In the genomic region with DNA sequence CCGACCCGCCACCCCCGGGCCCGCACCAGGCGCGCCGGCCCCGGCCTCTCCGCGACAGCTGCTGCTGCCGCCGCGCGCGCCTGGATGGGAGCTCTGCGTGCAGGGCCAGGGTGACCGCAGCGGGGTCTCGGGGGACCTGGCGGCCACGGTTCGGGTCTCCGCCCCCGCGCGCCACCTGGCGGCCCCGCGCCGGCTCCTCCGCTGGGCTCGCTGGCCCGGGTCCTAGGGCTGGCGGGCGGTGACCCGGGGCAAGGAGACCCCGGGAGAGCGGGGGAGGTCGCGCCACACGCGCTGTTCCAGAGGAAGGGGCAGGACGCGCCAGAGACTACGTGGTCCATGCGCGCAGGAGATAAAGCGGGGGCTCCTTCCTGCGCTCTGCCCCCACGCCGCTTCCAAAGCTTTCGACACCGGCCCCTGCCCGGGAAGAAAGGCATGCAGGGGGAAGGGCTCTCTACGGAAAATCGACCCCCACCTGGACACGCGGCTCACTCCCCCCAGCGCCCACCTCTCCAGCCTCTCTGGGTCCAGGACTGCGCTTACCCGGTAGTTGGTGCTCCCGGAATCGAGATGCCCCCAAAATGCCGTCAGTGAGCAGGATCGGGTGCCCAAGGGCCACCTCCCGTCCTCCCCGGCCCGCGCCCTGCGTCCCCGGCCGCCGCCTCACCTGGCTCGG, we compare ENCODE assay signal across 8 cellular contexts. TPM values are rescaled to one million over a fixed set of nuclear protein-coding genes. Genes with fewer than 3 reads are reported as not detected.
A peak's percentile ranks its signal among the peaks of the same experiment; 100 is the strongest.
DNase-seq lines count a peak whose midpoint lies in the region; ATAC-seq, FAIRE-seq and TF ChIP-seq lines count a peak whose summit lies in the region.

No MANE protein-coding gene starts in this region.

- TF ChIP-seq CTCF in A549 (IDR thresholded peaks at IDR 0.05) (peak; percentile 79), ascending aorta (IDR thresholded peaks at IDR 0.05) (no peak), kidney epithelial cell (IDR thresholded peaks at IDR 0.05; ENCODE audit: insufficient read depth, low read length, poor library complexity, severe bottlenecking) (no peak), tibial artery (IDR thresholded peaks at IDR 0.05) (no peak)

- H3K4me3 Mint-ChIP-seq in activated CD8-positive, alpha-beta memory T cell treated with anti-CD3 and anti-CD28 coated beads, Interleukin-2, amount 10 ng/mL, durations not matched to agents 7 days and 5 days: no peak overlapping the region

- no peaks in the 10 kb centered on the region for H3K36me3 Mint-ChIP-seq in activated CD8-positive, alpha-beta memory T cell treated with anti-CD3 and anti-CD28 coated beads, Interleukin-2, amount 10 ng/mL, durations not matched to agents 7 days and 5 days

- peak; percentile 37 to 80 for DNase-seq in A549 (ENCODE audit: low read depth in 1 of 2, low spot score in 1 of 2)
- peak; percentile 96 for DNase-seq in H7
- peak in 1 of 2 donors; percentile 53 for DNase-seq in ascending aorta (ENCODE audit: low spot score in 2 of 2)
- DNase-seq in kidney epithelial cell (ENCODE audit: low read depth): no peak
- DNase-seq in tibial artery: no peak
- no peak for DNase-seq in NCI-H226
- no peak for DNase-seq in GDM1 (lab: John Stamatoyannopoulos, UW)
- no peak for DNase-seq in activated CD8-positive, alpha-beta memory T cell treated with anti-CD3 and anti-CD28 coated beads, Interleukin-2, amount 10 ng/mL, durations not matched to agents 7 days and 5 days

- POLR2A ChIA-PET in A549 (lab: Yijun Ruan, JAX): interaction anchor here (1.0 to 3.3 kb wide), 4 partner anchors 11 to 197 kb away, joined by 3 to 29 read pairs (median 12); no protein-coding TSS in a partner anchor

- H3K9me3 ChIP-seq in A549: no peaks in the 10 kb centered on the region
- H3K9me3 ChIP-seq in ascending aorta: no peaks in the 10 kb centered on the region
- no peaks in the 10 kb centered on the region for H3K9me3 ChIP-seq in tibial artery

- H3K27me3 Mint-ChIP-seq in activated CD8-positive, alpha-beta memory T cell treated with anti-CD3 and anti-CD28 coated beads, Interleukin-2, amount 10 ng/mL, durations not matched to agents 7 days and 5 days: peaks cover 46% of the 10 kb centered on the region

- H3K4me1 ChIP-seq in A549 (peaks cover 32% of the 10 kb centered on the region), ascending aorta (peaks cover 14% of the 10 kb centered on the region in 2 donors), tibial artery (peaks cover 0 to 32% (median 28%) of the 10 kb centered on the region in 4 donors)

- H3K9me3 Mint-ChIP-seq in activated CD8-positive, alpha-beta memory T cell treated with anti-CD3 and anti-CD28 coated beads, Interleukin-2, amount 10 ng/mL, durations not matched to agents 7 days and 5 days (ENCODE audit: low read depth): no peaks in the 10 kb centered on the region

- 0% methylated on average over 1 of the region's 74 CpGs for WGBS in A549 (ENCODE audit: missing lambda C conversion rate)

- ATAC-seq in A549: peak; percentile 49 to 64
- no peak for ATAC-seq in activated CD8-positive, alpha-beta memory T cell treated with anti-CD3 and anti-CD28 coated beads, Interleukin-2, amount 10 ng/mL, durations not matched to agents 7 days and 5 days

- intact Hi-C loops in ascending aorta (cut with DNase I) (loop anchor here (5.0 kb wide), 1 partner anchor 45 kb away; no protein-coding TSS in a partner anchor), tibial artery (cut with DNase I; ENCODE audit: low total_unique reads) (no loop called here)

- CTCF ChIA-PET in A549 (lab: Yijun Ruan, JAX): interaction anchor here (0.5 to 6.2 kb wide), 43 partner anchors 11 to 1024 kb away, joined by 3 to 77 read pairs (median 4); no protein-coding TSS in a partner anchor
- CTCF ChIA-PET in activated CD8-positive, alpha-beta memory T cell treated with anti-CD3 and anti-CD28 coated beads, Interleukin-2, amount 10 ng/mL, durations not matched to agents 7 days and 5 days (lab: Charles Lee): no interaction called here

- H3K4me3 ChIP-seq in A549 (peak overlapping the region; percentile 99), H7 (ENCODE audit: insufficient read depth, low read depth, low read length) (peak overlapping the region; percentile 92), ascending aorta (peak overlapping the region; percentile 50 to 63), kidney epithelial cell (ENCODE audit: low read depth, low read length) (peak overlapping the region; percentile 56), tibial artery (peak overlapping the region; percentile 31 to 48)

- no peak for TF ChIP-seq POLR2A in A549 (IDR thresholded peaks at IDR 0.05; ENCODE audit: low read length)

- FAIRE-seq in A549 (lab: Jason Lieb, UNC): no peak

- H3K27me3 ChIP-seq in H7 (ENCODE audit: control insufficient read depth, insufficient read depth, low read length) (peaks cover 11% of the 10 kb centered on the region), ascending aorta (peaks cover 12% of the 10 kb centered on the region), kidney epithelial cell (ENCODE audit: control insufficient read depth, insufficient read depth, low read length) (no peaks in the 10 kb centered on the region), tibial artery (peaks cover 5 to 81% of the 10 kb centered on the region in 2 donors)

- peak overlapping the region; percentile 99 for H3K27ac ChIP-seq in A549
- no peak overlapping the region for H3K27ac ChIP-seq in ascending aorta
- H3K27ac ChIP-seq in tibial artery: no peak overlapping the region

- no peaks in the 10 kb centered on the region for H3K36me3 ChIP-seq in H7 (replicated peaks; ENCODE audit: control insufficient read depth, insufficient read depth, low read length)
- H3K36me3 ChIP-seq in ascending aorta: no peaks in the 10 kb centered on the region
- no peaks in the 10 kb centered on the region for H3K36me3 ChIP-seq in kidney epithelial cell (ENCODE audit: control insufficient read depth, insufficient read depth, low read length)
- H3K36me3 ChIP-seq in tibial artery: no peaks in the 10 kb centered on the region

- no peak for TF ChIP-seq EP300 in A549 (IDR thresholded peaks at IDR 0.05)

- H3K4me2 ChIP-seq in A549: peak overlapping the region; percentile 75

- no peaks in the 10 kb centered on the region for H3K4me1 Mint-ChIP-seq in activated CD8-positive, alpha-beta memory T cell treated with anti-CD3 and anti-CD28 coated beads, Interleukin-2, amount 10 ng/mL, durations not matched to agents 7 days and 5 days

- H3K27ac Mint-ChIP-seq in activated CD8-positive, alpha-beta memory T cell treated with anti-CD3 and anti-CD28 coated beads, Interleukin-2, amount 10 ng/mL, durations not matched to agents 7 days and 5 days: no peak overlapping the region

- peak; percentile 45 to 73; a peak in 4 of 5 replicates for TF ChIP-seq RAD21 in A549 (conservative IDR thresholded peaks at IDR 0.05 in 1 of 2, IDR thresholded peaks at IDR 0.05 in 1 of 2)

TF ChIP-seq in A549, 52 proteins besides CTCF, POLR2A, EP300 and RAD21:
- TF ChIP-seq EHMT2 (IDR thresholded peaks at IDR 0.05; ENCODE audit: low read depth) (no peak), SMC3 (IDR thresholded peaks at IDR 0.05) (peak; percentile 89)

RNA-seq across cellular contexts. Expression of a gene that starts 0.5 kb away (rescaled TPM):
- polyA plus RNA-seq in A549 (2011; rRNA removed) (7.6 and 15.6 TPM in 2 replicates), A549 (2017; fragmentation: RNase III; extraction: RNeasy Plus Mini Kit Qiagen cat#74134 plus additional on column Dnase treatment) (4.7 to 6.7 TPM (median 5.3 TPM) in 3 replicates)
- 5.3 and 7.5 TPM in 2 replicates for polyA plus RNA-seq in A549 (2012; cell fraction: cytosol; rRNA removed)
- 21.6 and 25.7 TPM in 2 replicates for polyA plus RNA-seq in A549 (2012; cell fraction: nucleus; rRNA removed)
- polyA minus RNA-seq in A549 (2011; rRNA and poly(A)+ RNA removed): 35.9 and 36.4 TPM in 2 replicates
- total RNA-seq in H7 (2014; rRNA removed; shearing (Covaris generic)): 9.7 and 14.8 TPM in 2 replicates
- total RNA-seq in ascending aorta (0.53 TPM), kidney epithelial cell (12.5 and 16.0 TPM in 2 replicates)
- not detected for total RNA-seq in activated CD8-positive, alpha-beta memory T cell treated with anti-CD3 and anti-CD28 coated beads, Interleukin-2, amount 10 ng/mL, durations not matched to agents 7 days and 5 days

Comparison
In these comparisons a context has a peak if more than half of its experiments do, and no peak if none do; other contexts are left out.
1. DNase-seq: peak in A549 (2 of 2) and H7 (single experiment); none in kidney epithelial cell (single experiment), tibial artery (0 of 2), NCI-H226 (single experiment), GDM1 (single experiment) and activated CD8-positive, alpha-beta memory T cell treated with anti-CD3 and anti-CD28 coated beads, Interleukin-2, amount 10 ng/mL, durations not matched to agents 7 days and 5 days (single experiment).
2. H3K27ac ChIP-seq: peak in A549 (2 of 2); none in ascending aorta (0 of 2) and tibial artery (0 of 2).
3. H3K4me3 ChIP-seq: peak in every context shown above with its lines; median percentile 99 in A549; 92 in H7; 56 in ascending aorta; 56 in kidney epithelial cell; 40 in tibial artery.